21 cellular contexts compared by ENCODE assay signal in genomic region chr13:31887311-31887710, GRCh38.
DNase-seq lines count a peak whose midpoint lies in the region; ATAC-seq and TF ChIP-seq lines count a peak whose summit lies in the region.
"Had no signal": no experiment of that assay in that cellular context is flagged by ENCODE, and none has a peak within 500 bp of the region (broad histone marks: within the 10 kb centered on the region; RNA-seq: fewer than 3 reads in every experiment).

No MANE protein-coding gene starts in this region.

- H3K36me3 ChIP-seq in left ventricle myocardium inferior (no peaks in the 10 kb centered on the region), right atrium auricular region (no peaks in the 10 kb centered on the region), uterus (no peaks in the 10 kb centered on the region)

- H3K9me3 ChIP-seq in left ventricle myocardium inferior (replicated peaks) = no peaks in the 10 kb centered on the region
- H3K9me3 ChIP-seq in right atrium auricular region = no peaks in the 10 kb centered on the region
- no peaks in the 10 kb centered on the region for H3K9me3 ChIP-seq in uterus

- H3K4me3 Mint-ChIP-seq in chondrocyte (ENCODE audit: unreplicated experiment) (no peak overlapping the region), memory B cell (no peak overlapping the region)
- no peak overlapping the region for H3K4me3 Mint-ChIP-seq in stimulated activated effector memory CD8-positive, alpha-beta T cell treated with anti-CD3 and anti-CD28 coated beads, Interleukin-12 subunit alpha, Interleukin-12 subunit beta, amount 100 ng/mL, for 72 hours
- H3K4me3 Mint-ChIP-seq in activated T-cell treated with anti-CD3 and anti-CD28 coated beads, Interleukin-2, amount 50 U/mL, for 24 hours = no peak overlapping the region
- H3K4me3 Mint-ChIP-seq: activated CD4-positive, alpha-beta T cell treated with anti-CD3 and anti-CD28 coated beads, Interleukin-2, amount 10 ng/mL, durations not matched to agents 7 days and 5 days; CD4-positive, alpha-beta memory T cell; dendritic cell treated with granulocyte-macrophage colony-stimulating factor and Interleukin-4, amounts not matched to agents 40 ng/mL and 50 ng/mL, for 4 days; IgD-negative memory B cell; immature natural killer cell; type B pancreatic cell had no signal

- H3K9me3 Mint-ChIP-seq in chondrocyte (ENCODE audit: low read depth) = no peaks in the 10 kb centered on the region
- H3K9me3 Mint-ChIP-seq in memory B cell = no peaks in the 10 kb centered on the region
- H3K9me3 Mint-ChIP-seq in stimulated activated effector memory CD8-positive, alpha-beta T cell treated with anti-CD3 and anti-CD28 coated beads, Interleukin-12 subunit alpha, Interleukin-12 subunit beta, amount 100 ng/mL, for 72 hours = no peaks in the 10 kb centered on the region
- H3K9me3 Mint-ChIP-seq in activated T-cell treated with anti-CD3 and anti-CD28 coated beads, Interleukin-2, amount 50 U/mL, for 24 hours = no peaks in the 10 kb centered on the region
- H3K9me3 Mint-ChIP-seq: activated CD4-positive, alpha-beta T cell treated with anti-CD3 and anti-CD28 coated beads, Interleukin-2, amount 10 ng/mL, durations not matched to agents 7 days and 5 days; CD4-positive, alpha-beta memory T cell; dendritic cell treated with granulocyte-macrophage colony-stimulating factor and Interleukin-4, amounts not matched to agents 40 ng/mL and 50 ng/mL, for 4 days; IgD-negative memory B cell; immature natural killer cell; type B pancreatic cell had no signal

- H3K4me3 ChIP-seq in left ventricle myocardium inferior = no peak overlapping the region
- no peak overlapping the region for H3K4me3 ChIP-seq in right atrium auricular region
- no peak overlapping the region for H3K4me3 ChIP-seq in uterus

- H3K27me3 ChIP-seq in left ventricle myocardium inferior (ENCODE audit: low read depth) (no peaks in the 10 kb centered on the region), right atrium auricular region (no peaks in the 10 kb centered on the region), uterus (no peaks in the 10 kb centered on the region)

- TF ChIP-seq CTCF in left ventricle myocardium inferior (IDR thresholded peaks at IDR 0.05; ENCODE audit: borderline replicate concordance) (no peak), right atrium auricular region (IDR thresholded peaks at IDR 0.05) (no peak), chondrocyte (IDR thresholded peaks at IDR 0.05) (no peak), uterus (IDR thresholded peaks at IDR 0.05) (no peak)

- H3K27ac Mint-ChIP-seq in chondrocyte (ENCODE audit: unreplicated experiment) = peak overlapping the region; percentile 18
- peak overlapping the region; percentile 1 for H3K27ac Mint-ChIP-seq in memory B cell
- H3K27ac Mint-ChIP-seq in stimulated activated effector memory CD8-positive, alpha-beta T cell treated with anti-CD3 and anti-CD28 coated beads, Interleukin-12 subunit alpha, Interleukin-12 subunit beta, amount 100 ng/mL, for 72 hours = no peak overlapping the region
- H3K27ac Mint-ChIP-seq in activated T-cell treated with anti-CD3 and anti-CD28 coated beads, Interleukin-2, amount 50 U/mL, for 24 hours = no peak overlapping the region
- H3K27ac Mint-ChIP-seq: activated CD4-positive, alpha-beta T cell treated with anti-CD3 and anti-CD28 coated beads, Interleukin-2, amount 10 ng/mL, durations not matched to agents 7 days and 5 days; CD4-positive, alpha-beta memory T cell; dendritic cell treated with granulocyte-macrophage colony-stimulating factor and Interleukin-4, amounts not matched to agents 40 ng/mL and 50 ng/mL, for 4 days; IgD-negative memory B cell; type B pancreatic cell had no signal

- H3K27me3 Mint-ChIP-seq in chondrocyte (ENCODE audit: low read depth) = no peaks in the 10 kb centered on the region
- no peaks in the 10 kb centered on the region for H3K27me3 Mint-ChIP-seq in memory B cell
- no peaks in the 10 kb centered on the region for H3K27me3 Mint-ChIP-seq in activated T-cell treated with anti-CD3 and anti-CD28 coated beads, Interleukin-2, amount 50 U/mL, for 24 hours
- H3K27me3 Mint-ChIP-seq: dendritic cell treated with granulocyte-macrophage colony-stimulating factor and Interleukin-4, amounts not matched to agents 40 ng/mL and 50 ng/mL, for 4 days had no signal

- peak overlapping the region; percentile 78 for H3K27ac ChIP-seq in left ventricle myocardium inferior (replicated peaks)
- H3K27ac ChIP-seq in right atrium auricular region = peak overlapping the region in 1 of 2 donors; percentile 49
- peak overlapping the region; percentile 15 to 55 for H3K27ac ChIP-seq in uterus

- DNase-seq in left ventricle myocardium inferior (no peak), right atrium auricular region (ENCODE audit: low spot score) (no peak), chondrocyte (ENCODE audit: low spot score) (no peak), memory B cell (ENCODE audit: low spot score in 2 of 2) (no peak), uterus (no peak)
- no peak for DNase-seq in stimulated activated effector memory CD8-positive, alpha-beta T cell treated with anti-CD3 and anti-CD28 coated beads, Interleukin-12 subunit alpha, Interleukin-12 subunit beta, amount 100 ng/mL, for 72 hours (ENCODE audit: low spot score in 2 of 2)
- no peak for DNase-seq in activated T-cell treated with anti-CD3 and anti-CD28 coated beads, Interleukin-2, amount 50 U/mL, for 24 hours
- DNase-seq: activated CD4-positive, alpha-beta T cell treated with anti-CD3 and anti-CD28 coated beads, Interleukin-2, amount 10 ng/mL, durations not matched to agents 7 days and 5 days; activated CD8-positive, alpha-beta memory T cell treated with anti-CD3 and anti-CD28 coated beads, Interleukin-2, amount 50 U/mL, for 48 hours; CD4-positive, alpha-beta memory T cell; DMS53; glutamatergic neuron; immature natural killer cell; MM.1S; NCI-H187; RPMI8226; stimulated activated naive CD4-positive, alpha-beta T cell treated with Interleukin-2 at 50 U/mL for 16 hours had no signal

- ATAC-seq in memory B cell (ENCODE audit: low read depth) (no peak), GM19397 (IDR thresholded peaks at IDR 0.05; ENCODE audit: unreplicated experiment) (no peak)
- no peak for ATAC-seq in stimulated activated effector memory CD8-positive, alpha-beta T cell treated with anti-CD3 and anti-CD28 coated beads, Interleukin-12 subunit alpha, Interleukin-12 subunit beta, amount 100 ng/mL, for 72 hours

- intact Hi-C loops in left ventricle myocardium inferior (cut with micrococcal nuclease) = no loop called here
- intact Hi-C loops in uterus (cut with DNase I; ENCODE audit: low total_unique reads) = no loop called here

- H3K4me1 Mint-ChIP-seq in chondrocyte (ENCODE audit: low read depth) (peaks cover 53% of the 10 kb centered on the region), memory B cell (peaks cover 12% of the 10 kb centered on the region)
- peaks cover 5% of the 10 kb centered on the region for H3K4me1 Mint-ChIP-seq in stimulated activated effector memory CD8-positive, alpha-beta T cell treated with anti-CD3 and anti-CD28 coated beads, Interleukin-12 subunit alpha, Interleukin-12 subunit beta, amount 100 ng/mL, for 72 hours
- no peaks in the 10 kb centered on the region for H3K4me1 Mint-ChIP-seq in activated T-cell treated with anti-CD3 and anti-CD28 coated beads, Interleukin-2, amount 50 U/mL, for 24 hours (ENCODE audit: low read depth)
- H3K4me1 Mint-ChIP-seq: activated CD4-positive, alpha-beta T cell treated with anti-CD3 and anti-CD28 coated beads, Interleukin-2, amount 10 ng/mL, durations not matched to agents 7 days and 5 days had no signal

- no peak for TF ChIP-seq POLR2A in uterus (IDR thresholded peaks at IDR 0.05)

- H3K4me1 ChIP-seq in left ventricle myocardium inferior (peaks cover 83% of the 10 kb centered on the region), right atrium auricular region (peaks cover 0 to 49% of the 10 kb centered on the region in 2 donors), uterus (peaks cover 4 to 9% of the 10 kb centered on the region in 2 donors)

- peaks cover 5% of the 10 kb centered on the region for H3K36me3 Mint-ChIP-seq in chondrocyte (ENCODE audit: low read depth)
- no peaks in the 10 kb centered on the region for H3K36me3 Mint-ChIP-seq in memory B cell
- H3K36me3 Mint-ChIP-seq in stimulated activated effector memory CD8-positive, alpha-beta T cell treated with anti-CD3 and anti-CD28 coated beads, Interleukin-12 subunit alpha, Interleukin-12 subunit beta, amount 100 ng/mL, for 72 hours = no peaks in the 10 kb centered on the region
- H3K36me3 Mint-ChIP-seq in activated T-cell treated with anti-CD3 and anti-CD28 coated beads, Interleukin-2, amount 50 U/mL, for 24 hours (ENCODE audit: low read depth) = no peaks in the 10 kb centered on the region
- H3K36me3 Mint-ChIP-seq: CD4-positive, alpha-beta memory T cell; IgD-negative memory B cell; immature natural killer cell; type B pancreatic cell had no signal

Comparison
In these comparisons a context has a peak if more than half of its experiments do, and no peak if none do; other contexts are left out.
1. H3K27ac Mint-ChIP-seq: peak in chondrocyte (single experiment) and memory B cell (single experiment); none in stimulated activated effector memory CD8-positive, alpha-beta T cell treated with anti-CD3 and anti-CD28 coated beads, Interleukin-12 subunit alpha, Interleukin-12 subunit beta, amount 100 ng/mL, for 72 hours (single experiment) and activated T-cell treated with anti-CD3 and anti-CD28 coated beads, Interleukin-2, amount 50 U/mL, for 24 hours (single experiment).